In the genomic region with DNA sequence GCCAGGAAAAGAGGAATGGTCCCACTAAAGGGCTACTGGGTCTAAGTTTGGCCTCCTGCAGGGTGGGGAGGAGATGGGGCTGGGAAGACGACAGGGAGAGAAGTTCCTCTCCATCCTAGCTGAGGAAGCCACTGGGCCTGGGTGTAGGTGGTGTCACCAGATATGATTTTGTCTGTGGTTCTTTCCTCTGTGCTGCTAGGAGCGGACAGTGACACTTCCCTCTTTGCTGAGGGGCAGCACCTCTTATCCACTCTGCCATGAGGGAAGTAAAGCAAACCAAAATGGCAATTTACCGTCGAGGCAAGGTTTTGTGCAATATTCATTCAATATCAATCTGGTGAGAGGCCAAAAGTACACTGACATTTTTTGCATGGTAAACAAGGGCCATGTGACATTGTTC, we compare ENCODE assay signal across 18 cellular contexts. TPM values are rescaled to one million over a fixed set of nuclear protein-coding genes. Genes with fewer than 3 reads are reported as not detected.
DNase-seq lines count a peak whose midpoint lies in the region; ATAC-seq and TF ChIP-seq lines count a peak whose summit lies in the region.
"Had no signal": no experiment of that assay in that cellular context is flagged by ENCODE, and none has a peak within 500 bp of the region (broad histone marks: within the 10 kb centered on the region; RNA-seq: fewer than 3 reads in every experiment).

No MANE protein-coding gene starts in this region.

- no peak overlapping the region for H3K4me3 ChIP-seq in Caco-2 (ENCODE audit: low read depth, low read length)
- no peak overlapping the region for H3K4me3 ChIP-seq in BE2C (ENCODE audit: low read depth, low read length)
- H3K4me3 ChIP-seq: lung had no signal

- H3K4me1 Mint-ChIP-seq in Caco-2 (ENCODE audit: low read depth, unreplicated experiment) (peaks cover 32% of the 10 kb centered on the region), nephron progenitor cell (peaks cover 16% of the 10 kb centered on the region)
- H3K4me1 Mint-ChIP-seq in activated naive CD8-positive, alpha-beta T cell treated with anti-CD3 and anti-CD28 coated beads for 36 hours, result peaks cover 14% of the 10 kb centered on the region

- H3K4me1 ChIP-seq in Caco-2 (peaks cover 25% of the 10 kb centered on the region), BE2C (peaks cover 3% of the 10 kb centered on the region; the same call in 1 of the 2 replicates)

- no peaks in the 10 kb centered on the region for H3K36me3 ChIP-seq in Caco-2 (ENCODE audit: control insufficient read depth, insufficient read depth, low read length)
- H3K36me3 ChIP-seq in BE2C, result no peaks in the 10 kb centered on the region

- H3K9me3 Mint-ChIP-seq in Caco-2 (ENCODE audit: unreplicated experiment), result no peaks in the 10 kb centered on the region
- H3K9me3 Mint-ChIP-seq in activated naive CD8-positive, alpha-beta T cell treated with anti-CD3 and anti-CD28 coated beads for 36 hours, result no peaks in the 10 kb centered on the region
- H3K9me3 Mint-ChIP-seq in nephron progenitor cell, result no peaks in the 10 kb centered on the region

- CTCF ChIA-PET in Caco-2 (lab: Charles Lee), result interaction anchor here (1.1 to 1.2 kb wide), 2 partner anchors 13 to 359 kb away, joined by 5 to 7 read pairs; no protein-coding TSS in a partner anchor

- no peak for ATAC-seq in GM18858 (IDR thresholded peaks at IDR 0.05; ENCODE audit: unreplicated experiment)

- H3K27me3 ChIP-seq in Caco-2 (replicated peaks; ENCODE audit: control insufficient read depth, insufficient read depth, low read length) (no peaks in the 10 kb centered on the region), BE2C (no peaks in the 10 kb centered on the region)

- H3K27me3 Mint-ChIP-seq in Caco-2 (ENCODE audit: insufficient read depth, unreplicated experiment) (no peaks in the 10 kb centered on the region), nephron progenitor cell (ENCODE audit: low read depth, poor library complexity) (peaks cover 90% of the 10 kb centered on the region)
- H3K27me3 Mint-ChIP-seq in activated naive CD8-positive, alpha-beta T cell treated with anti-CD3 and anti-CD28 coated beads for 36 hours, result peaks cover 89% of the 10 kb centered on the region

- peak overlapping the region; percentile 54 for H3K27ac Mint-ChIP-seq in Caco-2 (ENCODE audit: unreplicated experiment)
- no peak overlapping the region for H3K27ac Mint-ChIP-seq in activated naive CD8-positive, alpha-beta T cell treated with anti-CD3 and anti-CD28 coated beads for 36 hours
- no peak overlapping the region for H3K27ac Mint-ChIP-seq in nephron progenitor cell
- H3K27ac Mint-ChIP-seq: activated CD8-positive, alpha-beta memory T cell treated with anti-CD3 and anti-CD28 coated beads, Interleukin-2, amount 10 ng/mL, durations not matched to agents 7 days and 5 days had no signal

- intact Hi-C loops in Caco-2 (cut with micrococcal nuclease; ENCODE audit: unreplicated experiment), result no loop called here

- H3K4me3 Mint-ChIP-seq in Caco-2 (ENCODE audit: unreplicated experiment) (peak overlapping the region; percentile 76), nephron progenitor cell (peak overlapping the region; percentile 69)
- peak overlapping the region; percentile 81 for H3K4me3 Mint-ChIP-seq in activated naive CD8-positive, alpha-beta T cell treated with anti-CD3 and anti-CD28 coated beads for 36 hours

- TF ChIP-seq CTCF in Caco-2 (IDR thresholded peaks at IDR 0.05; ENCODE audit: insufficient read depth in 1 of 2, low read depth in 1 of 2, low read length in 1 of 2, severe bottlenecking in 1 of 2, unreplicated experiment in 1 of 2) (no peak), nephron progenitor cell (IDR thresholded peaks at IDR 0.05) (no peak), BE2C (IDR thresholded peaks at IDR 0.05; ENCODE audit: low read depth, low read length) (no peak)

- POLR2A ChIA-PET in Caco-2 (lab: Charles Lee), result no interaction called here

- BruUV-seq in Caco-2 (replicated peaks; lab: Mats Ljungman, UMichigan), result no TSS peak

- DNase-seq in Caco-2, result no peak
- DNase-seq in MV-4-11 (lab: John Stamatoyannopoulos, UW), result peak; percentile 40
- DNase-seq in activated naive CD8-positive, alpha-beta T cell treated with anti-CD3 and anti-CD28 coated beads for 36 hours, result no peak
- no peak for DNase-seq in nephron progenitor cell
- DNase-seq in BE2C, result no peak
- no peak for DNase-seq in stimulated activated CD4-positive, alpha-beta T cell treated with anti-CD3 and anti-CD28 coated beads, Interleukin-4, amount 100 ng/mL, for 24 hours
- DNase-seq in NCI-H146 treated with DMSO at 0.1 percent for 48 hours (lab: John Stamatoyannopoulos, UW; ENCODE audit: unreplicated experiment), result no peak
- DNase-seq: activated gamma-delta T cell, cortex of kidney, DMS79, NCI-H1694 treated with DMSO at 0.1 percent for 48 hours, right cardiac atrium, SK-N-SH had no signal

- H3K36me3 Mint-ChIP-seq in Caco-2 (ENCODE audit: insufficient read depth, unreplicated experiment) (no peaks in the 10 kb centered on the region), nephron progenitor cell (ENCODE audit: low read depth) (no peaks in the 10 kb centered on the region)
- H3K36me3 Mint-ChIP-seq in activated naive CD8-positive, alpha-beta T cell treated with anti-CD3 and anti-CD28 coated beads for 36 hours, result no peaks in the 10 kb centered on the region
- H3K36me3 Mint-ChIP-seq: activated CD8-positive, alpha-beta memory T cell treated with anti-CD3 and anti-CD28 coated beads, Interleukin-2, amount 10 ng/mL, durations not matched to agents 7 days and 5 days had no signal

- H3K9me3 ChIP-seq in Caco-2, result no peaks in the 10 kb centered on the region
- no peaks in the 10 kb centered on the region for H3K9me3 ChIP-seq in BE2C
- H3K9me3 ChIP-seq: SK-N-SH had no signal

RNA-seq across cellular contexts. Expression of gene NR2E1, which starts 33.0 kb away (rescaled TPM):
- total RNA-seq in Caco-2 (2022), result 1.3 and 1.4 TPM in 2 replicates
- not detected for total RNA-seq in activated naive CD8-positive, alpha-beta T cell treated with anti-CD3 and anti-CD28 coated beads for 36 hours
- not detected for polyA plus RNA-seq in BE2C (2012; ENCODE audit: insufficient read depth, insufficient read length, low read depth)
- total RNA-seq: activated CD8-positive, alpha-beta memory T cell treated with anti-CD3 and anti-CD28 coated beads, Interleukin-2, amount 10 ng/mL, durations not matched to agents 7 days and 5 days; glomerular endothelial cell; lung; NCI-H460; right cardiac atrium had no signal
- polyA plus RNA-seq: right cardiac atrium, SK-N-SH had no signal

RNA-seq across cellular contexts. Expression of gene OSTM1, which starts 58.3 kb away (rescaled TPM):
- 15.9 and 20.1 TPM in 2 replicates for total RNA-seq in Caco-2 (2022)
- total RNA-seq in activated naive CD8-positive, alpha-beta T cell treated with anti-CD3 and anti-CD28 coated beads for 36 hours, result 10 to 100 TPM; 10.4 to 11.4 TPM
- polyA plus RNA-seq in BE2C (2012; ENCODE audit: insufficient read depth, insufficient read length, low read depth), result 18.4 TPM
